Comparison of ENCODE assay signal across 23 cellular contexts in the genomic region with DNA sequence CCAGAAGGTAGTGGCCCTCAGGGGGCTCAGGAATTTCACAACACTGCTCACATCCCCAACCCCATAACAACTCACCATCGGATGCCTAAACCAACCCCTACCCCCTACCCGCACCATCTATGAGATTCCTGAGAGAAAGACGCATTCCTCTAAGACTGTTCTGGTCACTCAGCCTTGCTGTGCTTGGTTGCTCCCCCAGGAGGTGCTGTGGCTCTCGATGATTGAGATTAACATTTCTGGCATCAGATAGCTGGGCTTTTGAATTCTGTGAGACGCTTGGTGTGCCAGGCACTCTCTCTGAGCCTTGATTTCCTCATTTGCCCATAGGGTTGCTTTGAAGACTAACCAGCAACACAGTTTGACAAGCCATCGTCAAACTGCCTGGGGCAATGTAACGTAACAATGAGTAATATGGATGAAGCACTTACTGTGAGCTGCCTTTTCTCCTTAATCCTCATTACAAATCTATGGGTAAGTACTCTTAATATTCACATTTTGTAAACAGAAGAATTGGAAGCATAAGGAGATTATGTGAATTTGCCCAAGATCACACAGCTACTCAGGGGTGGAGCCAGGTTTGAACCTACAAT. TPM values are rescaled to one million over a fixed set of nuclear protein-coding genes. Genes with fewer than 3 reads are reported as not detected.
DNase-seq lines count a peak whose midpoint lies in the region; FAIRE-seq and TF ChIP-seq lines count a peak whose summit lies in the region.
"Had no signal": no experiment of that assay in that cellular context is flagged by ENCODE, and none has a peak within 500 bp of the region (broad histone marks: within the 10 kb centered on the region; RNA-seq: fewer than 3 reads in every experiment).

No MANE protein-coding gene starts in this region.

- no peak for TF ChIP-seq EP300 in transverse colon (IDR thresholded peaks at IDR 0.05; ENCODE audit: low read depth)

- no peaks in the 10 kb centered on the region for H3K79me2 ChIP-seq in OCI-LY1 (ENCODE audit: insufficient read depth, low read length)

- no peaks in the 10 kb centered on the region for H3F3A ChIP-seq in OCI-LY1 (ENCODE audit: insufficient read depth, low read length)

- H3K27ac Mint-ChIP-seq in MCF 10A (ENCODE audit: low read depth, unreplicated experiment): no peak overlapping the region
- H3K27ac Mint-ChIP-seq: CD4-positive, CD25-positive, alpha-beta regulatory T cell; memory B cell; nephron; T-helper 1 cell treated with Interleukin-12 subunit alpha and Interleukin-12 subunit beta and Interleukin-4 antibody, amounts not matched to agents 30 μg/mL and 1 μg/mL, for 36 hours had no signal

- H3K4me2 ChIP-seq in OCI-LY1 (ENCODE audit: low read length): no peak overlapping the region

- H2AFZ ChIP-seq in OCI-LY1 (ENCODE audit: low read length): no peak overlapping the region

- in situ Hi-C loops in transverse colon (cut with MboI; ENCODE audit: low pct_ligation_motif_present in 1 of 4, low pct_unique_long_range_greater_than_20kb in 1 of 4, low sequenced_read_pairs in 3 of 4): loop anchor here in 2 of 4 donors (25.0 kb wide), 1 partner anchor 224 kb away; no protein-coding TSS in a partner anchor

- H3K27ac ChIP-seq in breast epithelium (no peak overlapping the region), OCI-LY1 (ENCODE audit: low read depth, low read length, poor library complexity, severe bottlenecking) (no peak overlapping the region), transverse colon (no peak overlapping the region)
- H3K27ac ChIP-seq: gastroesophageal sphincter had no signal

- peaks cover 0 to 6% of the 10 kb centered on the region in 2 donors for H3K27me3 ChIP-seq in breast epithelium
- H3K27me3 ChIP-seq in OCI-LY1 (ENCODE audit: insufficient read depth, low read length): 0 out of 2 replicates have a peak, but pooled peaks cover 3% of the 10 kb centered on the region
- H3K27me3 ChIP-seq in transverse colon: peaks cover 12% of the 10 kb centered on the region

- 60 to 75% methylated on average over 3 to 7 of the region's 7 CpGs for WGBS in transverse colon (ENCODE audit: low coverage in 1 of 2), 2 donors

- TF ChIP-seq CTCF in MCF 10A (IDR thresholded peaks at IDR 0.05; ENCODE audit: unreplicated experiment) (peak; percentile 11), breast epithelium (IDR thresholded peaks at IDR 0.05) (no peak), OCI-LY1 (IDR thresholded peaks at IDR 0.05; ENCODE audit: low read length) (peak; percentile 10; the same call in 1 of the 2 replicates), epithelial cell of proximal tubule (conservative IDR thresholded peaks at IDR 0.05; ENCODE audit: low read depth, low read length) (peak; percentile 13), transverse colon (IDR thresholded peaks at IDR 0.05) (no peak)

- H4K20me1 ChIP-seq in OCI-LY1 (ENCODE audit: insufficient read depth, low read length): no peaks in the 10 kb centered on the region

- H3K27me3 Mint-ChIP-seq in MCF 10A (ENCODE audit: insufficient read depth, unreplicated experiment): peaks cover 35% of the 10 kb centered on the region
- H3K27me3 Mint-ChIP-seq: CD4-positive, CD25-positive, alpha-beta regulatory T cell had no signal

- CTCF ChIA-PET in MCF 10A (lab: Yijun Ruan, JAX): interaction anchor here (0.6 to 3.5 kb wide), 11 partner anchors 9 to 467 kb away, joined by 3 to 24 read pairs (median 4); partner anchors contain the start of genes SYS1 and ZNF335

- no peak overlapping the region for H3K4me3 Mint-ChIP-seq in MCF 10A (ENCODE audit: unreplicated experiment)
- H3K4me3 Mint-ChIP-seq: CD4-positive, CD25-positive, alpha-beta regulatory T cell; memory B cell; nephron; T-helper 1 cell treated with Interleukin-12 subunit alpha and Interleukin-12 subunit beta and Interleukin-4 antibody, amounts not matched to agents 30 μg/mL and 1 μg/mL, for 36 hours had no signal

- no peaks in the 10 kb centered on the region for H3K9me3 ChIP-seq in breast epithelium
- no peaks in the 10 kb centered on the region for H3K9me3 ChIP-seq in OCI-LY1 (ENCODE audit: low read length)
- no peaks in the 10 kb centered on the region for H3K9me3 ChIP-seq in transverse colon
- H3K9me3 ChIP-seq: gastroesophageal sphincter had no signal

- BruUV-seq in MCF 10A (replicated peaks; lab: Mats Ljungman, UMichigan): no TSS peak

- POLR2A ChIA-PET in MCF 10A (lab: Yijun Ruan, JAX): interaction anchor here (0.6 to 2.4 kb wide), 12 partner anchors 10 to 468 kb away, joined by 3 to 21 read pairs (median 4); partner anchors contain the start of genes PIGT and SPINT3

- peaks cover 15% of the 10 kb centered on the region for H3K4me1 Mint-ChIP-seq in MCF 10A (ENCODE audit: insufficient read depth, unreplicated experiment)
- H3K4me1 Mint-ChIP-seq: CD4-positive, CD25-positive, alpha-beta regulatory T cell; memory B cell; nephron had no signal

- no peak for TF ChIP-seq POLR2A in breast epithelium (IDR thresholded peaks at IDR 0.05)
- no peak for TF ChIP-seq POLR2A in transverse colon (IDR thresholded peaks at IDR 0.05)

- H3K9me3 Mint-ChIP-seq in MCF 10A (ENCODE audit: unreplicated experiment): no peaks in the 10 kb centered on the region
- H3K9me3 Mint-ChIP-seq: nephron; T-helper 1 cell treated with Interleukin-12 subunit alpha and Interleukin-12 subunit beta and Interleukin-4 antibody, amounts not matched to agents 30 μg/mL and 1 μg/mL, for 36 hours had no signal

- intact Hi-C loops in MCF 10A (cut with micrococcal nuclease) (no loop called here), breast epithelium (cut with DNase I; ENCODE audit: low total_unique reads) (no loop called here), transverse colon (cut with DNase I; ENCODE audit: low total_unique reads) (no loop called here)

- H3K4me3 ChIP-seq in breast epithelium: no peak overlapping the region
- no peak overlapping the region for H3K4me3 ChIP-seq in OCI-LY1 (ENCODE audit: low read depth, low read length, poor library complexity, severe bottlenecking)
- no peak overlapping the region for H3K4me3 ChIP-seq in epithelial cell of proximal tubule (ENCODE audit: low read depth, low read length)
- no peak overlapping the region for H3K4me3 ChIP-seq in transverse colon
- H3K4me3 ChIP-seq: gastroesophageal sphincter had no signal

- H3K4me1 ChIP-seq in breast epithelium (no peaks in the 10 kb centered on the region), OCI-LY1 (ENCODE audit: insufficient read depth, low read length, severe bottlenecking) (no peaks in the 10 kb centered on the region), transverse colon (no peaks in the 10 kb centered on the region)
- H3K4me1 ChIP-seq: gastroesophageal sphincter had no signal

- H3K9ac ChIP-seq in OCI-LY1 (ENCODE audit: low read length): no peak overlapping the region

- no peak for FAIRE-seq in GM19239 (lab: Jason Lieb, UNC)
- FAIRE-seq: A204.1, GM12891, H54, HepG2 had no signal

- H3K9me2 ChIP-seq in OCI-LY1 (ENCODE audit: low read depth, low read length): no peaks in the 10 kb centered on the region

- DNase-seq in MCF 10A (ENCODE audit: unreplicated experiment) (peak; percentile 82), breast epithelium (ENCODE audit: low spot score in 2 of 2) (no peak), epithelial cell of proximal tubule (ENCODE audit: low read depth) (no peak), germinal center (ENCODE audit: low spot score) (no peak), GM19239 (ENCODE audit: insufficient read length, low spot score) (no peak), NCI-H2196 (lab: John Stamatoyannopoulos, UW; ENCODE audit: unreplicated experiment) (no peak), transverse colon (no peak)
- DNase-seq: activated gamma-delta T cell; aorta; CD4-positive, CD25-positive, alpha-beta regulatory T cell; DMS79 treated with DMSO at 0.1 percent for 48 hours; NCI-H2081; stimulated activated naive CD4-positive, alpha-beta T cell treated with Interleukin-2 at 50 U/mL for 16 hours had no signal

- H3K36me3 ChIP-seq in breast epithelium (no peaks in the 10 kb centered on the region), OCI-LY1 (ENCODE audit: insufficient read depth, low read length) (no peaks in the 10 kb centered on the region), transverse colon (no peaks in the 10 kb centered on the region)
- H3K36me3 ChIP-seq: gastroesophageal sphincter had no signal

- no peaks in the 10 kb centered on the region for H3K36me3 Mint-ChIP-seq in MCF 10A (ENCODE audit: insufficient read depth, unreplicated experiment)
- H3K36me3 Mint-ChIP-seq: CD4-positive, CD25-positive, alpha-beta regulatory T cell had no signal

RNA-seq across cellular contexts. Expression of gene WFDC6, which starts 1.0 kb away (rescaled TPM):
- total RNA-seq in MCF 10A (2022) (not detected in 2 replicates), breast epithelium (not detected), epithelial cell of proximal tubule (not detected in 2 replicates), transverse colon (not detected)
- total RNA-seq: aorta; CD4-positive, CD25-positive, alpha-beta regulatory T cell; gastroesophageal sphincter; HepG2; ureter had no signal

RNA-seq across cellular contexts. Expression of gene EPPIN, which starts 8.9 kb away (rescaled TPM):
- not detected in 2 replicates for total RNA-seq in MCF 10A (2022)
- not detected for total RNA-seq in breast epithelium
- total RNA-seq in epithelial cell of proximal tubule: not detected in 2 replicates
- total RNA-seq in transverse colon: not detected
- total RNA-seq: aorta; CD4-positive, CD25-positive, alpha-beta regulatory T cell; gastroesophageal sphincter; HepG2; ureter had no signal

RNA-seq across cellular contexts. Expression of gene SPINT3, which starts 22.9 kb away (rescaled TPM):
- total RNA-seq in MCF 10A (2022) (not detected in 2 replicates), breast epithelium (not detected), epithelial cell of proximal tubule (not detected in 2 replicates), transverse colon (not detected)
- total RNA-seq: aorta; CD4-positive, CD25-positive, alpha-beta regulatory T cell; gastroesophageal sphincter; HepG2; ureter had no signal

RNA-seq across cellular contexts. Expression of gene WFDC8, which starts 40.8 kb away (rescaled TPM):
- not detected in 2 replicates for total RNA-seq in MCF 10A (2022)
- not detected for total RNA-seq in breast epithelium
- total RNA-seq in epithelial cell of proximal tubule: not detected in 2 replicates
- total RNA-seq in transverse colon: not detected
- total RNA-seq: aorta; CD4-positive, CD25-positive, alpha-beta regulatory T cell; gastroesophageal sphincter; HepG2; ureter had no signal

Comparison
In these comparisons a context has a peak if more than half of its experiments do, and no peak if none do; other contexts are left out.
1. CTCF ChIP-seq: peak in MCF 10A (single experiment), OCI-LY1 (single experiment) and epithelial cell of proximal tubule (single experiment); none in breast epithelium (0 of 3) and transverse colon (0 of 5).